In genomic region chr14:61573748-61574513, GRCh38 we compare ENCODE assay signal across 10 cellular contexts.
DNase-seq lines count a peak whose midpoint lies in the region; FAIRE-seq and TF ChIP-seq lines count a peak whose summit lies in the region.
"Had no signal": no experiment of that assay in that cellular context is flagged by ENCODE, and none has a peak within 500 bp of the region (broad histone marks: within the 10 kb centered on the region; RNA-seq: fewer than 3 reads in every experiment).

No MANE protein-coding gene starts in this region.

- TF ChIP-seq CTCF in astrocyte (IDR thresholded peaks at IDR 0.05; ENCODE audit: insufficient read depth, low read depth, low read length) (no peak), stomach (IDR thresholded peaks at IDR 0.05) (no peak)

- no peak overlapping the region for H2AFZ ChIP-seq in astrocyte (ENCODE audit: low read depth, low read length)

- no peaks in the 10 kb centered on the region for H3K79me2 ChIP-seq in astrocyte (ENCODE audit: insufficient read depth, low read length)

- H3K27ac Mint-ChIP-seq in activated naive CD4-positive, alpha-beta T cell treated with anti-CD3 and anti-CD28 coated beads for 36 hours: peak overlapping the region; percentile 74
- H3K27ac Mint-ChIP-seq in astrocyte (ENCODE audit: unreplicated experiment): peak overlapping the region; percentile 83

- H3K36me3 ChIP-seq in astrocyte (ENCODE audit: insufficient read depth, low read length): no peaks in the 10 kb centered on the region
- H3K36me3 ChIP-seq in stomach: no peaks in the 10 kb centered on the region
- H3K36me3 ChIP-seq: pancreas, WERI-Rb-1 had no signal

- no peaks in the 10 kb centered on the region for H3K9me3 ChIP-seq in astrocyte (ENCODE audit: insufficient read depth, low read depth, low read length)
- no peaks in the 10 kb centered on the region for H3K9me3 ChIP-seq in stomach
- H3K9me3 ChIP-seq: pancreas had no signal

- peak; percentile 65 for DNase-seq in activated naive CD4-positive, alpha-beta T cell treated with anti-CD3 and anti-CD28 coated beads for 36 hours
- DNase-seq in activated naive CD4-positive, alpha-beta T cell (lab: John Stamatoyannopoulos, UW): no peak
- peak; percentile 74 for DNase-seq in astrocyte (ENCODE audit: low read depth)
- peak; percentile 32 for DNase-seq in inferior parietal cortex (ENCODE audit: extremely low spot score)
- DNase-seq in stomach: no peak
- DNase-seq in activated gamma-delta T cell treated with Interleukin-2 at 50 U/mL for 16 hours: no peak
- no peak for DNase-seq in medulla oblongata (ENCODE audit: extremely low spot score)
- DNase-seq in GOT3 (lab: John Stamatoyannopoulos, UW): no peak
- DNase-seq: WERI-Rb-1 had no signal

- no peaks in the 10 kb centered on the region for H3K36me3 Mint-ChIP-seq in activated naive CD4-positive, alpha-beta T cell treated with anti-CD3 and anti-CD28 coated beads for 36 hours (ENCODE audit: low read depth)
- peaks cover 2% of the 10 kb centered on the region for H3K36me3 Mint-ChIP-seq in astrocyte (ENCODE audit: low read depth, unreplicated experiment)

- CTCF ChIA-PET in activated naive CD4-positive, alpha-beta T cell treated with anti-CD3 and anti-CD28 coated beads for 36 hours (lab: Charles Lee): interaction anchor here (1.0 to 1.6 kb wide), 4 partner anchors 12 to 264 kb away, joined by 3 read pairs; no protein-coding TSS in a partner anchor

- no peaks in the 10 kb centered on the region for H4K20me1 ChIP-seq in astrocyte (ENCODE audit: insufficient read depth, low read length)

- H3K27me3 ChIP-seq in astrocyte (ENCODE audit: insufficient read depth, low read length): no peaks in the 10 kb centered on the region
- H3K27me3 ChIP-seq in stomach: no peaks in the 10 kb centered on the region
- H3K27me3 ChIP-seq: pancreas had no signal

- H3K27ac ChIP-seq in astrocyte (ENCODE audit: low read depth, low read length) (peak overlapping the region; percentile 79), stomach (peak overlapping the region in 3 of 5 donors; percentile 5 to 31 (median 15))
- H3K27ac ChIP-seq: WERI-Rb-1 had no signal

- intact Hi-C loops in activated naive CD4-positive, alpha-beta T cell treated with anti-CD3 and anti-CD28 coated beads for 36 hours (cut with micrococcal nuclease): loop anchor here (1.0 to 5.0 kb wide), 3 partner anchors 20 to 232 kb away; no protein-coding TSS in a partner anchor
- intact Hi-C loops in stomach (cut with DNase I; ENCODE audit: low total_unique reads): no loop called here

- H3K9ac ChIP-seq in astrocyte (ENCODE audit: low read length): peak overlapping the region; percentile 66

- no peaks in the 10 kb centered on the region for H3K9me3 Mint-ChIP-seq in activated naive CD4-positive, alpha-beta T cell treated with anti-CD3 and anti-CD28 coated beads for 36 hours
- H3K9me3 Mint-ChIP-seq in astrocyte (ENCODE audit: unreplicated experiment): no peaks in the 10 kb centered on the region

- H3K4me3 ChIP-seq in astrocyte (ENCODE audit: insufficient read depth, low read depth, low read length) (no peak overlapping the region), stomach (no peak overlapping the region)
- H3K4me3 ChIP-seq: pancreas had no signal

- H3K4me1 Mint-ChIP-seq in activated naive CD4-positive, alpha-beta T cell treated with anti-CD3 and anti-CD28 coated beads for 36 hours (ENCODE audit: low read depth): peaks cover 78% of the 10 kb centered on the region
- peaks cover 80% of the 10 kb centered on the region for H3K4me1 Mint-ChIP-seq in astrocyte (ENCODE audit: low read depth, unreplicated experiment)

- H3K27me3 Mint-ChIP-seq in activated naive CD4-positive, alpha-beta T cell treated with anti-CD3 and anti-CD28 coated beads for 36 hours (ENCODE audit: low read depth): no peaks in the 10 kb centered on the region
- no peaks in the 10 kb centered on the region for H3K27me3 Mint-ChIP-seq in astrocyte (ENCODE audit: low read depth, unreplicated experiment)

- TF ChIP-seq EP300 in stomach (IDR thresholded peaks at IDR 0.05): no peak

- WGBS in stomach, 5 donors: 64 to 67% (median 65%) methylated on average over 7 of the region's 7 CpGs

- peak overlapping the region; percentile 73 for H3K4me2 ChIP-seq in astrocyte (ENCODE audit: low read length)

- FAIRE-seq in astrocyte (lab: Jason Lieb, UNC): peak; percentile 37
- FAIRE-seq: pancreas had no signal

- H3K4me1 ChIP-seq in astrocyte (ENCODE audit: insufficient read depth, low read length) (peaks cover 47% of the 10 kb centered on the region), stomach (peaks cover 3 to 41% (median 14%) of the 10 kb centered on the region in 4 donors)

- TF ChIP-seq POLR2A in stomach (IDR thresholded peaks at IDR 0.05): no peak

- no peak overlapping the region for H3K4me3 Mint-ChIP-seq in activated naive CD4-positive, alpha-beta T cell treated with anti-CD3 and anti-CD28 coated beads for 36 hours
- H3K4me3 Mint-ChIP-seq in astrocyte (ENCODE audit: unreplicated experiment): peak overlapping the region; percentile 11

Comparison
In these comparisons a context has a peak if more than half of its experiments do, and no peak if none do; other contexts are left out.
1. DNase-seq: peak in activated naive CD4-positive, alpha-beta T cell treated with anti-CD3 and anti-CD28 coated beads for 36 hours (single experiment), astrocyte (single experiment) and inferior parietal cortex (single experiment); none in activated naive CD4-positive, alpha-beta T cell (0 of 4), stomach (single experiment), activated gamma-delta T cell treated with Interleukin-2 at 50 U/mL for 16 hours (single experiment), medulla oblongata (single experiment) and GOT3 (single experiment).